ENCODE assay signal across 1 cellular context in the genomic region with DNA sequence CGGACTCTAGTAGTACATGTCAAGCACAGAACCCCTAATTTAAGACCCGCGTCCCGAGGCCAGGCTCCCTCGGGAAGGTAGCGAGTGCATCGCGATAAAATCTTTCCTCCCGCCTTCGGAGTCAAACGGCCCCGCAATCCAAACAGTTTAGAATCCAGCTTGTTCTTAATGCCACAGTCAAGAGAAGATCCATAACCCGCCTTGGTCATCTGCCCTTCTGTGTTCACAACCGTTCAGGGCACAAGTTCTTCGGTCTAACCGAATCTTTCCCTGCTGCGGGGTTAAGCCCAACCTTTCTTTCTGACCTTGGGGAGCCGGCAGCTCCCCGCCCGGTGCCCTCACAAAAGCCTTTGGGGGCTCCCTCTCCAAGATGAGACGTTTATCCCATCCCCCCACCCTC.
TF ChIP-seq lines count a peak whose summit lies in the region.

No MANE protein-coding gene starts in this region.

TF ChIP-seq in SK-N-SH, 30 proteins besides CTCF, POLR2A, EP300 and RAD21 (continued from another document):
- TF ChIP-seq, protein P1, sequence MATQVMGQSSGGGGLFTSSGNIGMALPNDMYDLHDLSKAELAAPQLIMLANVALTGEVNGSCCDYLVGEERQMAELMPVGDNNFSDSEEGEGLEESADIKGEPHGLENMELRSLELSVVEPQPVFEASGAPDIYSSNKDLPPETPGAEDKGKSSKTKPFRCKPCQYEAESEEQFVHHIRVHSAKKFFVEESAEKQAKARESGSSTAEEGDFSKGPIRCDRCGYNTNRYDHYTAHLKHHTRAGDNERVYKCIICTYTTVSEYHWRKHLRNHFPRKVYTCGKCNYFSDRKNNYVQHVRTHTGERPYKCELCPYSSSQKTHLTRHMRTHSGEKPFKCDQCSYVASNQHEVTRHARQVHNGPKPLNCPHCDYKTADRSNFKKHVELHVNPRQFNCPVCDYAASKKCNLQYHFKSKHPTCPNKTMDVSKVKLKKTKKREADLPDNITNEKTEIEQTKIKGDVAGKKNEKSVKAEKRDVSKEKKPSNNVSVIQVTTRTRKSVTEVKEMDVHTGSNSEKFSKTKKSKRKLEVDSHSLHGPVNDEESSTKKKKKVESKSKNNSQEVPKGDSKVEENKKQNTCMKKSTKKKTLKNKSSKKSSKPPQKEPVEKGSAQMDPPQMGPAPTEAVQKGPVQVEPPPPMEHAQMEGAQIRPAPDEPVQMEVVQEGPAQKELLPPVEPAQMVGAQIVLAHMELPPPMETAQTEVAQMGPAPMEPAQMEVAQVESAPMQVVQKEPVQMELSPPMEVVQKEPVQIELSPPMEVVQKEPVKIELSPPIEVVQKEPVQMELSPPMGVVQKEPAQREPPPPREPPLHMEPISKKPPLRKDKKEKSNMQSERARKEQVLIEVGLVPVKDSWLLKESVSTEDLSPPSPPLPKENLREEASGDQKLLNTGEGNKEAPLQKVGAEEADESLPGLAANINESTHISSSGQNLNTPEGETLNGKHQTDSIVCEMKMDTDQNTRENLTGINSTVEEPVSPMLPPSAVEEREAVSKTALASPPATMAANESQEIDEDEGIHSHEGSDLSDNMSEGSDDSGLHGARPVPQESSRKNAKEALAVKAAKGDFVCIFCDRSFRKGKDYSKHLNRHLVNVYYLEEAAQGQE (IDR thresholded peaks at IDR 0.05; ENCODE audit: low read depth, low read length) = no peak
- TF ChIP-seq, protein P2, sequence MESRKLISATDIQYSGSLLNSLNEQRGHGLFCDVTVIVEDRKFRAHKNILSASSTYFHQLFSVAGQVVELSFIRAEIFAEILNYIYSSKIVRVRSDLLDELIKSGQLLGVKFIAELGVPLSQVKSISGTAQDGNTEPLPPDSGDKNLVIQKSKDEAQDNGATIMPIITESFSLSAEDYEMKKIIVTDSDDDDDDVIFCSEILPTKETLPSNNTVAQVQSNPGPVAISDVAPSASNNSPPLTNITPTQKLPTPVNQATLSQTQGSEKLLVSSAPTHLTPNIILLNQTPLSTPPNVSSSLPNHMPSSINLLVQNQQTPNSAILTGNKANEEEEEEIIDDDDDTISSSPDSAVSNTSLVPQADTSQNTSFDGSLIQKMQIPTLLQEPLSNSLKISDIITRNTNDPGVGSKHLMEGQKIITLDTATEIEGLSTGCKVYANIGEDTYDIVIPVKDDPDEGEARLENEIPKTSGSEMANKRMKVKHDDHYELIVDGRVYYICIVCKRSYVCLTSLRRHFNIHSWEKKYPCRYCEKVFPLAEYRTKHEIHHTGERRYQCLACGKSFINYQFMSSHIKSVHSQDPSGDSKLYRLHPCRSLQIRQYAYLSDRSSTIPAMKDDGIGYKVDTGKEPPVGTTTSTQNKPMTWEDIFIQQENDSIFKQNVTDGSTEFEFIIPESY (IDR thresholded peaks at IDR 0.05; ENCODE audit: borderline replicate concordance, low read depth) = peak; percentile 50; the same call in 1 of the 2 replicates
- TF ChIP-seq, protein P3, sequence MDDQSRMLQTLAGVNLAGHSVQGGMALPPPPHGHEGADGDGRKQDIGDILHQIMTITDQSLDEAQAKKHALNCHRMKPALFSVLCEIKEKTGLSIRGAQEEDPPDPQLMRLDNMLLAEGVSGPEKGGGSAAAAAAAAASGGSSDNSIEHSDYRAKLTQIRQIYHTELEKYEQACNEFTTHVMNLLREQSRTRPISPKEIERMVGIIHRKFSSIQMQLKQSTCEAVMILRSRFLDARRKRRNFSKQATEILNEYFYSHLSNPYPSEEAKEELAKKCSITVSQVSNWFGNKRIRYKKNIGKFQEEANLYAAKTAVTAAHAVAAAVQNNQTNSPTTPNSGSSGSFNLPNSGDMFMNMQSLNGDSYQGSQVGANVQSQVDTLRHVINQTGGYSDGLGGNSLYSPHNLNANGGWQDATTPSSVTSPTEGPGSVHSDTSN (IDR thresholded peaks at IDR 0.05) = no peak
- TF ChIP-seq RXRA (IDR thresholded peaks at IDR 0.05; ENCODE audit: borderline replicate concordance, low read depth) (no peak), GATA2 (CRISPR knock-in tag; IDR thresholded peaks at IDR 0.05) (peak; percentile 43; the same call in 1 of the 2 replicates), SIN3A (IDR thresholded peaks at IDR 0.05; ENCODE audit: borderline replicate concordance, low read depth, low read length) (no peak), FOXM1 (IDR thresholded peaks at IDR 0.05; ENCODE audit: low read depth) (no peak)
